Comparison of ENCODE assay signal across 9 cellular contexts in the genomic region with DNA sequence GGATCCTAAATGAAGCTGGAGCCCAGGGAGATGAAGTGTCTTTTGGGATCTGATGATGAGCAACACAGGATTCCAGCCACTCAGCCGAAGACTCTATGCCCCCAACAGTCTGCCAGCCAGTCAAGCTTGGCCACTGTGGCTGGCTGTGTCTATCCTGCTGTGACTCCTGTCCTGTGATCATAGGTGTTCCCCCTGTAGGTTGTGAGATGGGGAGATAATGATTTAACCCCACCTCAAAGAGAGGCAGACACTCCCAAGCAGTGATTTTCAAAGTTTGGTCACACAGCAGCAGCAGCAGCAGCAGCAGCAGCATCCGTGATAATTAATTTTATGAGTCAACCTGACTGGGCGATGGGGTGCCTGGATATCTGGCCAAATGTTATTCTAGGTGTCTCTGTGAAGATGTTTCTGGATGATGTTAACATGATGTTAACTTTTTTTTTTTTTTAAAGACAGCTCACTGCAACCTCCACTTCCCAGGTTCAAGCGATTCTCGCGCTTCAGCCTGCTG. TPM values are rescaled to one million over a fixed set of nuclear protein-coding genes. Genes with fewer than 3 reads are reported as not detected.
DNase-seq lines count a peak whose midpoint lies in the region; TF ChIP-seq lines count a peak whose summit lies in the region.
"Had no signal": no experiment of that assay in that cellular context is flagged by ENCODE, and none has a peak within 500 bp of the region (broad histone marks: within the 10 kb centered on the region; RNA-seq: fewer than 3 reads in every experiment).

No MANE protein-coding gene starts in this region.

- no peaks in the 10 kb centered on the region for H3K36me3 ChIP-seq in fibroblast of lung (ENCODE audit: control insufficient read depth, insufficient read depth, low read length)
- no peaks in the 10 kb centered on the region for H3K36me3 ChIP-seq in subcutaneous abdominal adipose tissue (ENCODE audit: control insufficient read depth in 5 of 5, insufficient read depth in 5 of 5, low read length in 5 of 5)
- no peaks in the 10 kb centered on the region for H3K36me3 ChIP-seq in SJCRH30

- H3K9me3 ChIP-seq in fibroblast of lung (ENCODE audit: control insufficient read depth, insufficient read depth, low read depth, low read length): no peaks in the 10 kb centered on the region
- no peaks in the 10 kb centered on the region for H3K9me3 ChIP-seq in subcutaneous abdominal adipose tissue (ENCODE audit: control insufficient read depth in 5 of 5, low read length in 5 of 5)
- H3K9me3 ChIP-seq in SJCRH30 (replicated peaks): no peaks in the 10 kb centered on the region

- H3K9me3 Mint-ChIP-seq in activated T-cell treated with anti-CD3 and anti-CD28 coated beads, Interleukin-2, amount 50 U/mL, for 24 hours: no peaks in the 10 kb centered on the region
- H3K9me3 Mint-ChIP-seq: endodermal cell had no signal

- H4K20me1 ChIP-seq in fibroblast of lung (ENCODE audit: control insufficient read depth, extremely low read depth, insufficient read depth, low read length): no peaks in the 10 kb centered on the region

- H3K27ac ChIP-seq in fibroblast of lung (ENCODE audit: insufficient read depth, low read length) (peak overlapping the region; percentile 68), subcutaneous abdominal adipose tissue (ENCODE audit: low read depth, low read length) (peak overlapping the region; percentile 89), SJCRH30 (no peak overlapping the region)

- DNase-seq in activated T-cell treated with anti-CD3 and anti-CD28 coated beads, Interleukin-2, amount 50 U/mL, for 24 hours: no peak
- no peak for DNase-seq in activated T-cell treated with anti-CD3 and anti-CD28 coated beads, Interleukin-2, amount 50 U/mL, for 1 hour
- DNase-seq in M059J (ENCODE audit: low read depth) (peak; percentile 64), fibroblast of lung (ENCODE audit: low read depth in 2 of 2) (peak; percentile 62 to 72), NCI-H1092 (lab: John Stamatoyannopoulos, UW) (no peak), NK-92 (lab: John Stamatoyannopoulos, UW; ENCODE audit: unreplicated experiment) (no peak), SJCRH30 (no peak)
- DNase-seq: endodermal cell had no signal

- peak overlapping the region; percentile 62 for H3K4me2 ChIP-seq in fibroblast of lung (ENCODE audit: extremely low read depth, insufficient read depth, low read length)

- no peaks in the 10 kb centered on the region for H3K79me2 ChIP-seq in fibroblast of lung (ENCODE audit: control insufficient read depth, insufficient read depth, low read length)

- peaks cover 45% of the 10 kb centered on the region for H3K4me1 ChIP-seq in fibroblast of lung (ENCODE audit: control insufficient read depth, extremely low read depth, insufficient read depth, low read length)
- peaks cover 30 to 76% (median 69%) of the 10 kb centered on the region in 5 donors for H3K4me1 ChIP-seq in subcutaneous abdominal adipose tissue (ENCODE audit: control insufficient read depth in 5 of 5, insufficient read depth in 5 of 5, low read length in 5 of 5)
- H3K4me1 ChIP-seq in SJCRH30: peaks cover 36% of the 10 kb centered on the region

- no peaks in the 10 kb centered on the region for H3K36me3 Mint-ChIP-seq in activated T-cell treated with anti-CD3 and anti-CD28 coated beads, Interleukin-2, amount 50 U/mL, for 24 hours (ENCODE audit: low read depth)

- no peak overlapping the region for H3K4me3 Mint-ChIP-seq in activated T-cell treated with anti-CD3 and anti-CD28 coated beads, Interleukin-2, amount 50 U/mL, for 24 hours
- H3K4me3 Mint-ChIP-seq: endodermal cell had no signal

- H3K4me1 Mint-ChIP-seq in activated T-cell treated with anti-CD3 and anti-CD28 coated beads, Interleukin-2, amount 50 U/mL, for 24 hours (ENCODE audit: low read depth): peaks cover 16% of the 10 kb centered on the region
- H3K4me1 Mint-ChIP-seq: endodermal cell had no signal

- peaks cover 2% of the 10 kb centered on the region for H3K27me3 Mint-ChIP-seq in activated T-cell treated with anti-CD3 and anti-CD28 coated beads, Interleukin-2, amount 50 U/mL, for 24 hours

- H2AFZ ChIP-seq in fibroblast of lung (ENCODE audit: low read length): no peak overlapping the region

- TF ChIP-seq CTCF in fibroblast of lung (conservative IDR thresholded peaks at IDR 0.05 in 1 of 2, IDR thresholded peaks at IDR 0.05 in 1 of 2; ENCODE audit: low read depth in 1 of 2, low read length in 2 of 2): no peak

- H3K27me3 ChIP-seq in fibroblast of lung (ENCODE audit: control insufficient read depth, insufficient read depth, low read length): no peaks in the 10 kb centered on the region
- no peaks in the 10 kb centered on the region for H3K27me3 ChIP-seq in subcutaneous abdominal adipose tissue (ENCODE audit: control insufficient read depth in 5 of 5, insufficient read depth in 4 of 5, low read length in 5 of 5)
- H3K27me3 ChIP-seq in SJCRH30: no peaks in the 10 kb centered on the region

- no peak overlapping the region for H3K9ac ChIP-seq in fibroblast of lung (ENCODE audit: insufficient read depth, low read length)
- H3K9ac ChIP-seq in subcutaneous abdominal adipose tissue (ENCODE audit: low read length in 5 of 5): no peak overlapping the region

- H3K27ac Mint-ChIP-seq in activated T-cell treated with anti-CD3 and anti-CD28 coated beads, Interleukin-2, amount 50 U/mL, for 24 hours: peak overlapping the region; percentile 73
- H3K27ac Mint-ChIP-seq: endodermal cell had no signal

- no peak overlapping the region for H3K4me3 ChIP-seq in fibroblast of lung (replicated peaks in 1 of 4; ENCODE audit: control extremely low read depth in 1 of 4, insufficient read depth in 1 of 4, low read depth in 3 of 4, low read length in 4 of 4)
- no peak overlapping the region for H3K4me3 ChIP-seq in subcutaneous abdominal adipose tissue (ENCODE audit: low read depth in 1 of 5, low read length in 5 of 5)
- no peak overlapping the region for H3K4me3 ChIP-seq in SJCRH30

RNA-seq across cellular contexts. Expression of gene RHOB, which starts 21.4 kb away (rescaled TPM):
- total RNA-seq in M059J (2014; rRNA removed; shearing (Covaris generic)): 81.9 and 102 TPM in 2 replicates
- total RNA-seq in fibroblast of lung: 85.3 and 171 TPM in 2 replicates
- 107 and 113 TPM in 2 replicates for polyA plus RNA-seq in fibroblast of lung
- polyA plus RNA-seq in fibroblast of lung (2012): 110 and 123 TPM in 2 replicates
- 19.5 and 39.4 TPM in 2 replicates for polyA minus RNA-seq in fibroblast of lung (ENCODE audit: low replicate concordance)
- total RNA-seq in SJCRH30 (2014; rRNA removed; shearing (Covaris generic)): 138 and 146 TPM in 2 replicates

Comparison
In these comparisons a context has a peak if more than half of its experiments do, and no peak if none do; other contexts are left out.
1. DNase-seq: peak in M059J (single experiment) and fibroblast of lung (2 of 2); none in activated T-cell treated with anti-CD3 and anti-CD28 coated beads, Interleukin-2, amount 50 U/mL, for 24 hours (single experiment), activated T-cell treated with anti-CD3 and anti-CD28 coated beads, Interleukin-2, amount 50 U/mL, for 1 hour (single experiment), NCI-H1092 (single experiment), NK-92 (single experiment) and SJCRH30 (0 of 2).